ENCODE assay signal across 8 cellular contexts in genomic region chr2:73112913-73113633, GRCh38. TPM values are rescaled to one million over a fixed set of nuclear protein-coding genes. Genes with fewer than 3 reads are reported as not detected.
DNase-seq lines count a peak whose midpoint lies in the region; ATAC-seq, FAIRE-seq and TF ChIP-seq lines count a peak whose summit lies in the region.

Gene RAB11FIP5 (minus strand): TSS chr2:73112948. CDS start chr2:73112777, 171 bp downstream.

- WGBS in adipose tissue, 3 donors, result 0 to 1% (median 1%) methylated on average over 60 to 86 of the region's 88 CpGs
- 0 to 1% methylated on average over 47 to 88 of the region's 88 CpGs for WGBS in pancreas, 2 donors
- WGBS in testis, 2 donors, result 0 to 1% methylated on average over 28 to 58 of the region's 88 CpGs

- no peak for TF ChIP-seq CTCF in D721Med (IDR thresholded peaks at IDR 0.05; ENCODE audit: insufficient read depth, missing control alignments)
- TF ChIP-seq CTCF in KMS-11 (conservative IDR thresholded peaks at IDR 0.05; ENCODE audit: low read depth, low read length), result no peak
- no peak for TF ChIP-seq CTCF in cardiac muscle cell (IDR thresholded peaks at IDR 0.05; ENCODE audit: low read depth, low read length)
- no peak for TF ChIP-seq CTCF in pancreas (IDR thresholded peaks at IDR 0.05)
- TF ChIP-seq CTCF in testis (IDR thresholded peaks at IDR 0.05), result no peak

- H3K4me2 ChIP-seq in KMS-11, result peak within 1 kb of the TSS; percentile 90

- H3K9me3 ChIP-seq in cardiac muscle cell (ENCODE audit: low read depth) (no peaks in the 10 kb centered on the region), pancreas (no peaks in the 10 kb centered on the region), testis (no peaks in the 10 kb centered on the region)

- H3K9ac ChIP-seq in KMS-11, result peak within 1 kb of the TSS; percentile 80

- H3K36me3 ChIP-seq in KMS-11 (ENCODE audit: insufficient read depth) (no peaks in the 10 kb centered on the region), cardiac muscle cell (no peaks in the 10 kb centered on the region), pancreas (no peaks in the 10 kb centered on the region), testis (ENCODE audit: low read depth, missing control alignments) (no peaks in the 10 kb centered on the region)

- DNase-seq in D721Med (ENCODE audit: insufficient read length, low spot score), result peak; percentile 49
- peak; percentile 70 to 79 (median 76) for DNase-seq in T-helper 1 cell
- DNase-seq in cardiac muscle cell (ENCODE audit: low read depth in 1 of 2, low spot score in 1 of 2), result peak; percentile 81 to 86
- DNase-seq in pancreas, result peak; percentile 72 to 91 (median 83)
- DNase-seq in testis, result peak; percentile 78

- intact Hi-C loops in pancreas (cut with DNase I) (no loop called here), testis (cut with DNase I; ENCODE audit: low total_unique reads) (no loop called here)

- peaks cover 8% of the 10 kb centered on the region for H3K4me1 ChIP-seq in KMS-11 (ENCODE audit: low read depth, poor library complexity, severe bottlenecking)
- peaks cover 5% of the 10 kb centered on the region for H3K4me1 ChIP-seq in cardiac muscle cell (ENCODE audit: low read depth)
- H3K4me1 ChIP-seq in pancreas, result peaks cover 0 to 12% (median 0%) of the 10 kb centered on the region in 3 donors
- H3K4me1 ChIP-seq in testis, result peaks cover 12% of the 10 kb centered on the region

- no peaks in the 10 kb centered on the region for H3K79me2 ChIP-seq in KMS-11 (ENCODE audit: insufficient read depth, low read depth)

- no peaks in the 10 kb centered on the region for H3K27me3 ChIP-seq in KMS-11 (ENCODE audit: insufficient read depth, low read depth)
- H3K27me3 ChIP-seq in cardiac muscle cell, result peaks cover 38% of the 10 kb centered on the region
- H3K27me3 ChIP-seq in pancreas, result no peaks in the 10 kb centered on the region
- no peaks in the 10 kb centered on the region for H3K27me3 ChIP-seq in testis

- TF ChIP-seq POLR2A in testis (IDR thresholded peaks at IDR 0.05), result no peak

- FAIRE-seq in D721Med (lab: Jason Lieb, UNC) (no peak), pancreas (lab: Jason Lieb, UNC) (no peak)

- no peaks in the 10 kb centered on the region for H4K20me1 ChIP-seq in KMS-11 (ENCODE audit: insufficient read depth)

- H2AFZ ChIP-seq in KMS-11 (ENCODE audit: low read depth), result peak within 1 kb of the TSS; percentile 95

- H3K4me3 ChIP-seq in KMS-11 (IDR thresholded peaks at IDR 0.05; ENCODE audit: insufficient read depth, low read depth, low read length) (peak within 1 kb of the TSS; percentile 90), cardiac muscle cell (peak within 1 kb of the TSS; percentile 72), pancreas (peak within 1 kb of the TSS; percentile 71 to 90 (median 83)), testis (peak within 1 kb of the TSS; percentile 70 to 73)

- H3K27ac ChIP-seq in KMS-11 (no peak within 1 kb of the TSS), adipose tissue (ENCODE audit: low read depth, low read length) (peak within 1 kb of the TSS; percentile 84), cardiac muscle cell (no peak within 1 kb of the TSS), pancreas (peak within 1 kb of the TSS; percentile 80 to 86 (median 85)), testis (peak within 1 kb of the TSS; percentile 72 to 88)

- peak; percentile 72 for ATAC-seq in GM21576 (IDR thresholded peaks at IDR 0.05; ENCODE audit: unreplicated experiment)
- peak; percentile 68 to 89 (median 84) for ATAC-seq in pancreas

RNA-seq across cellular contexts. Expression of gene RAB11FIP5, which starts in this region (rescaled TPM):
- polyA plus RNA-seq in adipose tissue (10 to 100 TPM; 13.5 to 17.7 (median 14.3) TPM), cardiac muscle cell (4.2 and 9.0 TPM in 2 replicates), pancreas (10 to 100 TPM; 10.1 to 12.4 TPM), testis (ENCODE audit: insufficient read depth, low read depth, low replicate concordance) (332 TPM)
- total RNA-seq in cardiac muscle cell (7.2 and 12.1 TPM in 2 replicates), pancreas (10 to 100 TPM; 13.4 to 17.6 (median 16.2) TPM), testis (100 to 1,000 TPM; 108 to 168 TPM)

Comparison
In these comparisons a context has a peak if more than half of its experiments do, and no peak if none do; other contexts are left out.
1. RNA of gene RAB11FIP5 (polyA plus RNA-seq): 332 TPM in testis (single experiment); 13.5 to 17.7 TPM in adipose tissue, 10.1 to 12.4 TPM in pancreas and 4.2 to 9.0 TPM in cardiac muscle cell; every median in the first group is over 10 times any median in the second.
2. H3K27ac ChIP-seq: peak in adipose tissue (single experiment), pancreas (4 of 4) and testis (2 of 2); none in KMS-11 (single experiment) and cardiac muscle cell (single experiment).
3. Peak in every context shown above with its lines, with median percentiles within 50 percentile points of each other: DNase-seq and H3K4me3 ChIP-seq.